ENCODE assay signal across 8 cellular contexts in genomic region chr1:15352122-15352957, GRCh38. TPM values are rescaled to one million over a fixed set of nuclear protein-coding genes. Genes with fewer than 3 reads are reported as not detected.
DNase-seq lines count a peak whose midpoint lies in the region; ATAC-seq lines count a peak whose summit lies in the region.

No MANE protein-coding gene starts in this region.

- ATAC-seq in left colon (peak; percentile 60), HG03175 (IDR thresholded peaks at IDR 0.05; ENCODE audit: unreplicated experiment) (no peak)

- intact Hi-C loops in left colon (cut with DNase I, micrococcal nuclease) = no loop called here

- DNase-seq in EL = peak; percentile 93
- DNase-seq in NCI-H345 (lab: John Stamatoyannopoulos, UW) = peak; percentile 79
- DNase-seq in activated T-helper 9 cell treated with anti-CD3 and anti-CD28 coated beads, Interleukin-2, amount 50 U/mL, for 16 hours (ENCODE audit: low read depth) = peak; percentile 15
- peak; percentile 46 to 73 for DNase-seq in left colon
- DNase-seq in stromal cell of bone marrow (ENCODE audit: low read depth) = peak; percentile 40
- no peak for DNase-seq in G401 (ENCODE audit: low spot score)
- DNase-seq in globus pallidus (ENCODE audit: low spot score) = no peak

- in situ Hi-C loops in G401 (cut with HindIII; ENCODE audit: low sequenced_read_pairs) = no loop called here

RNA-seq across cellular contexts. Expression of gene EFHD2, which starts 57.3 kb away (rescaled TPM):
- 100 to 1,000 TPM; 164 to 178 TPM for total RNA-seq in left colon
- 52.5 and 60.2 TPM in 2 replicates for total RNA-seq in G401 (2014; rRNA removed; shearing (Covaris generic))

Comparison
In these comparisons a context has a peak if more than half of its experiments do, and no peak if none do; other contexts are left out.
1. DNase-seq: peak in EL (single experiment), NCI-H345 (single experiment), activated T-helper 9 cell treated with anti-CD3 and anti-CD28 coated beads, Interleukin-2, amount 50 U/mL, for 16 hours (single experiment), left colon (2 of 2) and stromal cell of bone marrow (single experiment); none in G401 (single experiment) and globus pallidus (single experiment).